8 cellular contexts compared by ENCODE assay signal in the genomic region with DNA sequence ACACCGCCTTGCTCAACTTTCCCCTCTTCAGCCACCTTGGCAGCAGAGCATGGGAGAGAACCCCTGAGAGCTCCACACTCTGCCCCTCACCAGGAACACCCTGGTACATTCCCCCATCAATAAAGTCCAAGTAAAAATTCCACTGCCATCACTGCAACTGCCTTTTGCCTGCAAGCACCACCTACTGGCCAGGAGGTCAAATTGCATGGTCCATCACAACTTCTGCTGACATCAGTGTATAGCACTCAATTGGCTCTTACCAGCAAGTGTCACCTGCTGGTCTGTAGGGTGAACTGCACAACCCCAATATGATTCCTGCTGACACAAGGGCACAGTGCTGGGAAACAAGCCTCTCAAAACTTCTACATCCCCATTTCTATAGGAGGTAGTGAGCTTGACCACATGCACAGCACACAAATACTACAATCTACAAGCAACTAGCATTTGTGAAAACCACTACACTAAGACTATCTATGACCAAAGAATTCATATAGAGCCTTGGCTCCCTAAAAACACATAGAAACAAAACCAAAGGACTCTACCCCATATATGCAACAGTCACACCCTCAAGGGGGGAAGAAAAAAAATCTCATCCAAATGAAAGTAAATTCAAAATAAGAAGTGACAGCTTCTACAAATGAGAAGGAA.
DNase-seq lines count a peak whose midpoint lies in the region; ATAC-seq and TF ChIP-seq lines count a peak whose summit lies in the region.

No MANE protein-coding gene starts in this region.

- H3K36me3 Mint-ChIP-seq in activated naive CD4-positive, alpha-beta T cell treated with anti-CD3 and anti-CD28 coated beads, Interleukin-2, amount 10 ng/mL, durations not matched to agents 7 days and 5 days, result peaks cover 9% of the 10 kb centered on the region

- H3K4me1 ChIP-seq in right lobe of liver (no peaks in the 10 kb centered on the region), vagina (no peaks in the 10 kb centered on the region)

- H3K9me3 ChIP-seq in right lobe of liver (no peaks in the 10 kb centered on the region), vagina (peaks cover 3% of the 10 kb centered on the region)

- no peak overlapping the region for H3K27ac Mint-ChIP-seq in activated naive CD4-positive, alpha-beta T cell treated with anti-CD3 and anti-CD28 coated beads, Interleukin-2, amount 10 ng/mL, durations not matched to agents 7 days and 5 days

- H3K4me3 ChIP-seq in right lobe of liver (no peak overlapping the region), vagina (no peak overlapping the region)

- CTCF ChIA-PET in activated naive CD4-positive, alpha-beta T cell treated with anti-CD3 and anti-CD28 coated beads, Interleukin-2, amount 10 ng/mL, durations not matched to agents 7 days and 5 days (lab: Charles Lee), result interaction anchor here (0.7 to 15.0 kb wide), 17 partner anchors 8 to 725 kb away, joined by 3 to 274 read pairs (median 5); no protein-coding TSS in a partner anchor

- TF ChIP-seq POLR2A in right lobe of liver (IDR thresholded peaks at IDR 0.05) (no peak), vagina (IDR thresholded peaks at IDR 0.05) (no peak)

- H3K4me3 Mint-ChIP-seq in activated naive CD4-positive, alpha-beta T cell treated with anti-CD3 and anti-CD28 coated beads, Interleukin-2, amount 10 ng/mL, durations not matched to agents 7 days and 5 days, result no peak overlapping the region

- peak; percentile 50 for DNase-seq in D341Med (ENCODE audit: low spot score)
- peak; percentile 7 for DNase-seq in NCI-H748 treated with DMSO at 0.1 percent for 48 hours (lab: John Stamatoyannopoulos, UW)
- DNase-seq in activated naive CD4-positive, alpha-beta T cell treated with anti-CD3 and anti-CD28 coated beads, Interleukin-2, amount 10 ng/mL, durations not matched to agents 7 days and 5 days, result peak; percentile 63
- DNase-seq in right lobe of liver, result no peak
- DNase-seq in caudate nucleus (lab: John Stamatoyannopoulos, UW), result no peak
- no peak for DNase-seq in vagina (ENCODE audit: extremely low spot score in 2 of 2)

- peaks cover 24% of the 10 kb centered on the region for H3K27me3 Mint-ChIP-seq in activated naive CD4-positive, alpha-beta T cell treated with anti-CD3 and anti-CD28 coated beads, Interleukin-2, amount 10 ng/mL, durations not matched to agents 7 days and 5 days

- no CpG with 5 or more reads among the region's 1 CpG for whole genome bisulfite sequencing in right lobe of liver (ENCODE audit: insufficient coverage, low coverage, low lambda C conversion rate, missing lambda C conversion rate)

- intact Hi-C loops in right lobe of liver (cut with DNase I), result loop anchor here in 1 of 2 donors (10.0 kb wide), 1 partner anchor 283 kb away; a partner anchor contains a TSS
- intact Hi-C loops in vagina (cut with DNase I), result no loop called here

- H3K27me3 ChIP-seq in right lobe of liver (no peaks in the 10 kb centered on the region), vagina (no peaks in the 10 kb centered on the region)

- TF ChIP-seq CTCF in right lobe of liver (IDR thresholded peaks at IDR 0.05), result peak; percentile 37 to 57 (median 48)
- peak in 1 of 3 experiments; percentile 22 for TF ChIP-seq CTCF in vagina (IDR thresholded peaks at IDR 0.05)

- H3K9me3 Mint-ChIP-seq in activated naive CD4-positive, alpha-beta T cell treated with anti-CD3 and anti-CD28 coated beads, Interleukin-2, amount 10 ng/mL, durations not matched to agents 7 days and 5 days, result peaks cover 19% of the 10 kb centered on the region

- ATAC-seq in GM21381 (IDR thresholded peaks at IDR 0.05; ENCODE audit: unreplicated experiment), result peak; percentile 69
- peak; percentile 73 to 85 (median 80) for ATAC-seq in right lobe of liver
- no peak for ATAC-seq in HG02763 (IDR thresholded peaks at IDR 0.05; ENCODE audit: unreplicated experiment)

- H3K36me3 ChIP-seq in right lobe of liver (no peaks in the 10 kb centered on the region), vagina (no peaks in the 10 kb centered on the region)

- H3K27ac ChIP-seq in right lobe of liver, result no peak overlapping the region
- H3K27ac ChIP-seq in caudate nucleus (ENCODE audit: low read depth, low read length), result no peak overlapping the region
- no peak overlapping the region for H3K27ac ChIP-seq in vagina

- H3K4me1 Mint-ChIP-seq in activated naive CD4-positive, alpha-beta T cell treated with anti-CD3 and anti-CD28 coated beads, Interleukin-2, amount 10 ng/mL, durations not matched to agents 7 days and 5 days, result peaks cover 25% of the 10 kb centered on the region

Comparison
In these comparisons a context has a peak if more than half of its experiments do, and no peak if none do; other contexts are left out.
1. DNase-seq: peak in D341Med (single experiment), NCI-H748 treated with DMSO at 0.1 percent for 48 hours (single experiment) and activated naive CD4-positive, alpha-beta T cell treated with anti-CD3 and anti-CD28 coated beads, Interleukin-2, amount 10 ng/mL, durations not matched to agents 7 days and 5 days (single experiment); none in right lobe of liver (0 of 3), caudate nucleus (0 of 61) and vagina (0 of 2).